24 cellular contexts compared by ENCODE assay signal in the genomic region with DNA sequence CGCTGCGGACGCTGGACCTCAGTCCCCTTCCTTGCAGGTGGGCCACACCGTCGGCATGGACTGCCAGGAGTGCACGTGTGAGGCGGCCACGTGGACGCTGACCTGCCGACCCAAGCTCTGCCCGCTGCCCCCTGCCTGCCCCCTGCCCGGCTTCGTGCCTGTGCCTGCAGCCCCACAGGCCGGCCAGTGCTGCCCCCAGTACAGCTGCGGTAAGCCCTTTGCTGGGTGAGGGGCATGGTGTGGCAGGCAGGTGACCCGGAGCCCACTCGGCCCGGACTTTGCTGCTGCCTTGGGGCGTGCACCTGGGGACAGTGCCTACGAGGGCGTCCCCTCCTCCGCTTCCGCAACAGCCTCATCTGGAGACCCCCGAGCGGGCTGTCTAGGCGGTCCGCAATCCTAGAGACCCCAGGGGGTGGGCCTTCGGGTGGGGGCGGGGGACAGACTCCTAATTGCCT. TPM values are rescaled to one million over a fixed set of nuclear protein-coding genes. Genes with fewer than 3 reads are reported as not detected.
DNase-seq lines count a peak whose midpoint lies in the region; ATAC-seq, FAIRE-seq and TF ChIP-seq lines count a peak whose summit lies in the region.
"Had no signal": no experiment of that assay in that cellular context is flagged by ENCODE, and none has a peak within 500 bp of the region (broad histone marks: within the 10 kb centered on the region; RNA-seq: fewer than 3 reads in every experiment).

No MANE protein-coding gene starts in this region.

- ATAC-seq in sciatic nerve (no peak), GM18907 (IDR thresholded peaks at IDR 0.05; ENCODE audit: unreplicated experiment) (no peak)
- ATAC-seq: heart right ventricle had no signal

- FAIRE-seq in GM12892 (lab: Jason Lieb, UNC): no peak
- FAIRE-seq: G401.6, RCC 7860 had no signal

- no peak overlapping the region for H3K4me3 Mint-ChIP-seq in CD14-positive monocyte
- H3K4me3 Mint-ChIP-seq: activated naive CD4-positive, alpha-beta T cell treated with anti-CD3 and anti-CD28 coated beads, Interleukin-2, amount 50 U/mL, for 24 hours; CD4-positive, alpha-beta memory T cell; HFFc6; T-helper 2 cell treated with Interferon-gamma antibody and Interleukin-4, amounts not matched to agents 5 μg/mL and 100 μg/mL, for 36 hours had no signal

- peaks cover 0 to 22% (median 6%) of the 10 kb centered on the region in 7 donors for H3K9me3 Mint-ChIP-seq in CD14-positive monocyte
- H3K9me3 Mint-ChIP-seq: activated naive CD4-positive, alpha-beta T cell treated with anti-CD3 and anti-CD28 coated beads, Interleukin-2, amount 50 U/mL, for 24 hours; T-helper 2 cell treated with Interferon-gamma antibody and Interleukin-4, amounts not matched to agents 5 μg/mL and 100 μg/mL, for 36 hours had no signal

- no peak for TF ChIP-seq CTCF in CD14-positive monocyte (IDR thresholded peaks at IDR 0.05)

- no peaks in the 10 kb centered on the region for H3K36me3 Mint-ChIP-seq in CD14-positive monocyte
- H3K36me3 Mint-ChIP-seq: activated naive CD4-positive, alpha-beta T cell treated with anti-CD3 and anti-CD28 coated beads, Interleukin-2, amount 50 U/mL, for 24 hours; CD4-positive, alpha-beta memory T cell had no signal

- no peak for TF ChIP-seq POLR2A in GM12892 (IDR thresholded peaks at IDR 0.05; ENCODE audit: low read depth, low read length)

- DNase-seq in CD14-positive monocyte (ENCODE audit: low spot score) (peak; percentile 30), GM12892 (ENCODE audit: insufficient read length) (peak; percentile 0), islet precursor cell (peak; percentile 46), sciatic nerve (ENCODE audit: low spot score) (peak; percentile 25), NCI-H510A (lab: John Stamatoyannopoulos, UW) (no peak), GM03348 (ENCODE audit: low spot score) (no peak)
- DNase-seq: activated CD4-positive, alpha-beta T cell treated with anti-CD3 and anti-CD28 coated beads, Interleukin-2, amount 50 U/mL, for 4 hours; activated CD8-positive, alpha-beta memory T cell treated with anti-CD3 and anti-CD28 coated beads, Interleukin-2, amount 50 U/mL, for 48 hours; anterior cingulate cortex; CD4-positive, alpha-beta memory T cell; central memory CD4-positive, alpha-beta T cell; DMS153; foreskin fibroblast; HFFc6; KG1; NCI-H1436 treated with DMSO at 0.1 percent for 48 hours; NCI-H524 had no signal

- intact Hi-C loops in CD14-positive monocyte (cut with micrococcal nuclease) (no loop called here), sciatic nerve (cut with DNase I) (no loop called here)

- H3K4me1 Mint-ChIP-seq in CD14-positive monocyte: no peaks in the 10 kb centered on the region
- H3K4me1 Mint-ChIP-seq: activated naive CD4-positive, alpha-beta T cell treated with anti-CD3 and anti-CD28 coated beads, Interleukin-2, amount 50 U/mL, for 24 hours; CD4-positive, alpha-beta memory T cell had no signal

- H3K27me3 Mint-ChIP-seq in CD14-positive monocyte (ENCODE audit: low read depth in 3 of 3): peaks cover 2 to 6% (median 2%) of the 10 kb centered on the region in 3 donors

- no peak overlapping the region for H3K27ac Mint-ChIP-seq in CD14-positive monocyte
- H3K27ac Mint-ChIP-seq: activated naive CD4-positive, alpha-beta T cell treated with anti-CD3 and anti-CD28 coated beads, Interleukin-2, amount 50 U/mL, for 24 hours; CD4-positive, alpha-beta memory T cell; HFFc6; T-helper 2 cell treated with Interferon-gamma antibody and Interleukin-4, amounts not matched to agents 5 μg/mL and 100 μg/mL, for 36 hours had no signal

RNA-seq across cellular contexts. Expression of a gene that starts 25.4 kb away (rescaled TPM):
- not detected for polyA plus RNA-seq in CD14-positive monocyte
- 0.02 TPM for polyA plus RNA-seq in GM12892 (2012; ENCODE audit: missing spikeins)
- 0.71 TPM for total RNA-seq in sciatic nerve
- total RNA-seq: CD4-positive, alpha-beta memory T cell; epithelial cell of proximal tubule; heart right ventricle; HFFc6 had no signal
- polyA plus RNA-seq: CD4-positive, alpha-beta memory T cell; heart right ventricle had no signal

RNA-seq across cellular contexts. Expression of a gene that starts 39.7 kb away (rescaled TPM):
- not detected for polyA plus RNA-seq in CD14-positive monocyte
- polyA plus RNA-seq in GM12892 (2012; ENCODE audit: missing spikeins): not detected
- 0.27 TPM for total RNA-seq in sciatic nerve
- total RNA-seq: CD4-positive, alpha-beta memory T cell; epithelial cell of proximal tubule; heart right ventricle; HFFc6 had no signal
- polyA plus RNA-seq: CD4-positive, alpha-beta memory T cell; heart right ventricle had no signal

Comparison
In these comparisons a context has a peak if more than half of its experiments do, and no peak if none do; other contexts are left out.
1. DNase-seq: peak in CD14-positive monocyte (single experiment), GM12892 (single experiment), islet precursor cell (single experiment) and sciatic nerve (single experiment); none in NCI-H510A (single experiment) and GM03348 (single experiment).